In genomic region chr1:161199506-161200119, GRCh38 we compare ENCODE assay signal across 10 cellular contexts. TPM values are rescaled to one million over a fixed set of nuclear protein-coding genes. Genes with fewer than 3 reads are reported as not detected.
DNase-seq lines count a peak whose midpoint lies in the region; ATAC-seq and TF ChIP-seq lines count a peak whose summit lies in the region.
"Had no signal": no experiment of that assay in that cellular context is flagged by ENCODE, and none has a peak within 500 bp of the region (broad histone marks: within the 10 kb centered on the region; RNA-seq: fewer than 3 reads in every experiment).

No MANE protein-coding gene starts in this region.

- H3K9ac ChIP-seq in BLaER1 treated with 17β-estradiol and CSF1 and Interleukin-3, amounts not matched to agents 10 nM and 100 nM = no peak overlapping the region; a peak in 1 of 22 replicates

- no peaks in the 10 kb centered on the region for H4K20me1 ChIP-seq in BLaER1 treated with 17β-estradiol and CSF1 and Interleukin-3, amounts not matched to agents 10 nM and 100 nM

- H3K4me3 ChIP-seq in BLaER1 treated with 17β-estradiol and CSF1 and Interleukin-3, amounts not matched to agents 10 nM and 100 nM = no peak overlapping the region
- H3K4me3 ChIP-seq in esophagus muscularis mucosa (peak overlapping the region in 2 of 4 donors; percentile 5 to 57), foreskin fibroblast (ENCODE audit: low read depth in 1 of 2, low read length in 2 of 2) (no peak overlapping the region)

- peak overlapping the region; percentile 86 for H3K27ac Mint-ChIP-seq in osteocyte (ENCODE audit: unreplicated experiment)

- H3K36me3 Mint-ChIP-seq in osteocyte (ENCODE audit: unreplicated experiment) = peaks cover 8% of the 10 kb centered on the region

- TF ChIP-seq EP300 in esophagus muscularis mucosa (IDR thresholded peaks at IDR 0.05) = no peak

- peaks cover 3 to 15% (median 14%) of the 10 kb centered on the region in 11 experiments; a peak in 19 of 22 replicates for H3K36me3 ChIP-seq in BLaER1 treated with 17β-estradiol and CSF1 and Interleukin-3, amounts not matched to agents 10 nM and 100 nM
- peaks cover 0 to 37% (median 14%) of the 10 kb centered on the region in 4 donors for H3K36me3 ChIP-seq in esophagus muscularis mucosa

- peak overlapping the region; percentile 71 to 94 (median 88) for H3K4me2 ChIP-seq in BLaER1 treated with 17β-estradiol and CSF1 and Interleukin-3, amounts not matched to agents 10 nM and 100 nM

- no peaks in the 10 kb centered on the region for H3K27me3 ChIP-seq in BLaER1 treated with 17β-estradiol and CSF1 and Interleukin-3, amounts not matched to agents 10 nM and 100 nM
- no peaks in the 10 kb centered on the region for H3K27me3 ChIP-seq in esophagus muscularis mucosa

- no peak overlapping the region for H3K4me3 Mint-ChIP-seq in osteocyte (ENCODE audit: unreplicated experiment)

- DNase-seq in RPMI7951 (ENCODE audit: low read depth) = peak; percentile 37
- no peak for DNase-seq in esophagus muscularis mucosa (ENCODE audit: extremely low spot score)
- no peak for DNase-seq in osteocyte (ENCODE audit: extremely low spot score, unreplicated experiment)
- no peak for DNase-seq in foreskin fibroblast
- DNase-seq in DMS79 treated with DMSO at 0.1 percent for 48 hours (lab: John Stamatoyannopoulos, UW) = no peak
- no peak for DNase-seq in HuH-7.5 (ENCODE audit: low spot score)
- DNase-seq in omental fat pad (ENCODE audit: low spot score) = no peak
- DNase-seq: NCI-H524 had no signal

- no peak for ATAC-seq in omental fat pad (ENCODE audit: low FRiP score)

- TF ChIP-seq POLR2A in esophagus muscularis mucosa (IDR thresholded peaks at IDR 0.05; ENCODE audit: low read depth) = no peak

- WGBS in esophagus muscularis mucosa = 54% methylated on average over 5 of the region's 5 CpGs

- peak overlapping the region in 1 of 11 experiments; percentile 92; a peak in 1 of 22 replicates for H3K27ac ChIP-seq in BLaER1 treated with 17β-estradiol and CSF1 and Interleukin-3, amounts not matched to agents 10 nM and 100 nM
- H3K27ac ChIP-seq in esophagus muscularis mucosa (replicated peaks in 1 of 4) = peak overlapping the region; percentile 92 to 95 (median 94)

- H3K4me1 ChIP-seq in BLaER1 treated with 17β-estradiol and CSF1 and Interleukin-3, amounts not matched to agents 10 nM and 100 nM = peaks cover 67 to 93% (median 86%) of the 10 kb centered on the region in 10 experiments
- peaks cover 46 to 90% (median 87%) of the 10 kb centered on the region in 4 donors for H3K4me1 ChIP-seq in esophagus muscularis mucosa

- H3K9me3 ChIP-seq in BLaER1 treated with 17β-estradiol and CSF1 and Interleukin-3, amounts not matched to agents 10 nM and 100 nM (replicated peaks in 1 of 11) = no peaks in the 10 kb centered on the region
- H3K9me3 ChIP-seq in esophagus muscularis mucosa = no peaks in the 10 kb centered on the region

- H3K9me3 Mint-ChIP-seq in osteocyte (ENCODE audit: unreplicated experiment) = no peaks in the 10 kb centered on the region

- intact Hi-C loops in esophagus muscularis mucosa (cut with DNase I) = loop anchor here (10.0 kb wide), 1 partner anchor 185 kb away; no protein-coding TSS in a partner anchor

- H3K27me3 Mint-ChIP-seq in osteocyte (ENCODE audit: unreplicated experiment) = no peaks in the 10 kb centered on the region

- peaks cover 72% of the 10 kb centered on the region for H3K4me1 Mint-ChIP-seq in osteocyte (ENCODE audit: unreplicated experiment)

- TF ChIP-seq CTCF in esophagus muscularis mucosa (IDR thresholded peaks at IDR 0.05) (no peak), osteocyte (IDR thresholded peaks at IDR 0.05) (no peak), foreskin fibroblast (IDR thresholded peaks at IDR 0.05; ENCODE audit: low read depth, low read length) (no peak), omental fat pad (IDR thresholded peaks at IDR 0.05) (no peak)

RNA-seq across cellular contexts. Expression of gene ADAMTS4, which starts 0.8 kb away (rescaled TPM):
- 5.2 and 8.3 TPM in 2 replicates for total RNA-seq in RPMI7951 (2014; rRNA removed; shearing (Covaris generic))
- total RNA-seq in esophagus muscularis mucosa = 100 to 1,000 TPM in 1 of 4 donors, 10 to 100 TPM in 1, 1 to 10 TPM in 2; 2.5 to 126 (median 12.0) TPM
- total RNA-seq in osteocyte = 1.2 TPM in 2 replicates
- 100 to 1,000 TPM in 2 of 4 donors, 10 to 100 TPM in 2; 38.5 to 238 (median 121) TPM for total RNA-seq in omental fat pad

RNA-seq across cellular contexts. Expression of gene NDUFS2, which starts 2.6 kb away (rescaled TPM):
- total RNA-seq in RPMI7951 (2014; rRNA removed; shearing (Covaris generic)) = 109 and 119 TPM in 2 replicates
- total RNA-seq in esophagus muscularis mucosa (100 to 1,000 TPM in 3 of 4 donors, 10 to 100 TPM in 1; 68.5 to 131 (median 122) TPM), osteocyte (82.0 and 82.5 TPM in 2 replicates), omental fat pad (100 to 1,000 TPM in 3 of 4 donors, 10 to 100 TPM in 1; 89.4 to 136 (median 122) TPM)

RNA-seq across cellular contexts. Expression of gene FCER1G, which starts 15.5 kb away (rescaled TPM):
- total RNA-seq in RPMI7951 (2014; rRNA removed; shearing (Covaris generic)) = 1.3 TPM in 1 of 2 replicates, not detected in the other
- total RNA-seq in esophagus muscularis mucosa (100 to 1,000 TPM in 1 of 4 donors, 10 to 100 TPM in 3; 32.8 to 145 (median 47.4) TPM), osteocyte (not detected in 2 replicates), omental fat pad (100 to 1,000 TPM in 3 of 4 donors, 10 to 100 TPM in 1; 96.3 to 346 (median 179) TPM)

RNA-seq across cellular contexts. Expression of gene B4GALT3, which starts 22.3 kb away (rescaled TPM):
- 13.7 and 16.7 TPM in 2 replicates for total RNA-seq in RPMI7951 (2014; rRNA removed; shearing (Covaris generic))
- total RNA-seq in esophagus muscularis mucosa (10 to 100 TPM; 14.1 to 26.5 (median 21.8) TPM), osteocyte (21.7 and 24.3 TPM in 2 replicates), omental fat pad (10 to 100 TPM; 20.6 to 50.7 (median 37.1) TPM)

RNA-seq across cellular contexts. Expression of gene APOA2, which starts 23.8 kb away (rescaled TPM):
- not detected in 2 replicates for total RNA-seq in RPMI7951 (2014; rRNA removed; shearing (Covaris generic))
- total RNA-seq in esophagus muscularis mucosa (not detected), osteocyte (not detected in 2 replicates), omental fat pad (not detected)
- total RNA-seq: fibroblast of villous mesenchyme had no signal

Comparison
In these comparisons a context has a peak if more than half of its experiments do, and no peak if none do; other contexts are left out.
1. RNA of gene FCER1G, which starts 15.5 kb away (total RNA-seq): 96.3 to 346 TPM in omental fat pad and 32.8 to 145 TPM in esophagus muscularis mucosa; not detected in osteocyte and 1.3 TPM in RPMI7951; every median in the first group is over 10 times any median in the second.